In the genomic region with DNA sequence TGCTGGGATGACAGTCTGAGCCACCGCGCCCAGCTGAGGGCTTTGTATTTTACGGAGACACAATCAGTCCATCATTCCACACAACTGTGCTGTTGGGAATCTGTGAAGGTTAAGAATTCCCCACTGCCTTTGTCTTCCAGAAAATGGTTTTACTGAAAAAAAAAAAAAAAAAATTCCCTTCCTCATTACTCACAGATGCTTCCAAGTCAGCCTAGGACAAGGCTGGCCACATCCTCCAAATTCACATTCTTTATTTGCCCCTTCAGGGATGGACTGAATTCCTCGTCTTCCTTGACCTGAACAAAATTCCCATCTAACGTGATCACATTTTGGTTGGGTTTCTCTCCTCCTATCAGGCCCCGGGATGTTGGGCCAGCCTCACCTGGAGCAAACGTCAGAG, we compare ENCODE assay signal across 26 cellular contexts.
DNase-seq lines count a peak whose midpoint lies in the region; ATAC-seq, FAIRE-seq and TF ChIP-seq lines count a peak whose summit lies in the region.
"Had no signal": no experiment of that assay in that cellular context is flagged by ENCODE, and none has a peak within 500 bp of the region (broad histone marks: within the 10 kb centered on the region; RNA-seq: fewer than 3 reads in every experiment).

No MANE protein-coding gene starts in this region.

- H4K8ac ChIP-seq in H1 (ENCODE audit: extremely low read depth, insufficient read depth, low read length), result no peak overlapping the region

- H4K20me1 ChIP-seq in H1 (replicated peaks in 1 of 2; ENCODE audit: control insufficient read depth in 1 of 2, insufficient read depth in 2 of 2, low read length in 2 of 2), result no peaks in the 10 kb centered on the region

- no peak for TF ChIP-seq EP300 in H1 (IDR thresholded peaks at IDR 0.05; ENCODE audit: borderline replicate concordance in 1 of 2, low read depth in 2 of 2, low read length in 2 of 2)

- no peak overlapping the region for H3K9ac ChIP-seq in H1 (replicated peaks in 1 of 4; ENCODE audit: extremely low read depth in 1 of 4, low read depth in 3 of 4, low read length in 3 of 4)

- 0 out of 2 replicates have a peak overlapping the region, but pooled peaks have one; percentile 17 for H2BK12ac ChIP-seq in H1 (ENCODE audit: low read depth, low read length)

- no peak overlapping the region for H2BK20ac ChIP-seq in H1 (ENCODE audit: low read length)

- TF ChIP-seq RAD21 in H1 (IDR thresholded peaks at IDR 0.05 in 1 of 2, conservative IDR thresholded peaks at IDR 0.05 in 1 of 2; ENCODE audit: low read depth in 2 of 2, low read length in 2 of 2), result no peak

- H3K4ac ChIP-seq in H1 (replicated peaks; ENCODE audit: insufficient read length, low read depth, low read length), result no peak overlapping the region

- peaks cover 4% of the 10 kb centered on the region; the same call in 1 of the 2 replicates for H3K23me2 ChIP-seq in H1 (ENCODE audit: low read depth, low read length)

- peaks cover 4% of the 10 kb centered on the region; the same call in 1 of the 2 replicates for H3K79me1 ChIP-seq in H1 (ENCODE audit: low read depth, low read length)

- no peaks in the 10 kb centered on the region for H3K9me3 Mint-ChIP-seq in stimulated activated effector memory CD8-positive, alpha-beta T cell treated with anti-CD3 and anti-CD28 coated beads, Interleukin-12 subunit alpha, Interleukin-12 subunit beta, amount 100 ng/mL, for 72 hours
- H3K9me3 Mint-ChIP-seq: effector memory CD8-positive, alpha-beta T cell; nephron; stimulated activated naive CD8-positive, alpha-beta T cell treated with anti-CD3 and anti-CD28 coated beads, Interleukin-15, Interleukin-2, amounts not matched to agents 100 ng/mL and 50 ng/mL, for 24 hours had no signal

- H3K79me2 ChIP-seq in H1 (ENCODE audit: control insufficient read depth in 1 of 2, insufficient read depth in 2 of 2, low read length in 2 of 2), result no peaks in the 10 kb centered on the region

- H2BK120ac ChIP-seq in H1 (replicated peaks; ENCODE audit: low read depth, low read length), result no peak overlapping the region

- no peak overlapping the region for H3K23ac ChIP-seq in H1 (ENCODE audit: insufficient read length)

- H2BK15ac ChIP-seq in H1 (ENCODE audit: low read length), result no peak overlapping the region

- H2AK5ac ChIP-seq in H1 (ENCODE audit: low read depth, low read length), result peak overlapping the region; percentile 66; the same call in 1 of the 2 replicates

- peaks cover 9% of the 10 kb centered on the region for H3K36me3 Mint-ChIP-seq in stimulated activated effector memory CD8-positive, alpha-beta T cell treated with anti-CD3 and anti-CD28 coated beads, Interleukin-12 subunit alpha, Interleukin-12 subunit beta, amount 100 ng/mL, for 72 hours

- 92% methylated on average over 7 of the region's 7 CpGs; no CpG with 5 or more reads in 1 of the 2 experiments for WGBS in H1 (ENCODE audit: extremely low coverage in 1 of 2, insufficient coverage in 1 of 2, insufficient read length in 1 of 2, insufficient replicate concordance in 2 of 2, low coverage in 1 of 2, low lambda C conversion rate in 2 of 2, missing lambda C conversion rate in 1 of 2), 2 experiments
- WGBS in aorta, 2 donors, result 91 to 93% methylated on average over 7 of the region's 7 CpGs

- H2AFZ ChIP-seq in H1 (ENCODE audit: low read length), result no peak overlapping the region

- TF ChIP-seq POLR2A in H1 (IDR thresholded peaks at IDR 0.05; ENCODE audit: control extremely low read depth in 1 of 2, low read depth in 2 of 2, low read length in 2 of 2), result no peak

- intact Hi-C loops in aorta (cut with DNase I), result no loop called here

- no peak overlapping the region for H3K4me2 ChIP-seq in H1 (ENCODE audit: insufficient read depth in 1 of 2, low read depth in 2 of 2, low read length in 2 of 2)
- H3K4me2 ChIP-seq: smooth muscle cell had no signal

- no peak overlapping the region for H3K27ac ChIP-seq in RWPE2 (ENCODE audit: poor library complexity, severe bottlenecking)
- no peak overlapping the region for H3K27ac ChIP-seq in H1 (ENCODE audit: low read depth, low read length)
- no peak overlapping the region for H3K27ac ChIP-seq in aorta (ENCODE audit: low read depth in 1 of 2, low read length in 2 of 2)
- H3K27ac ChIP-seq: left ventricle myocardium inferior, tibial nerve had no signal

- ATAC-seq in RWPE2 (ENCODE audit: low read depth), result 0 out of 3 replicates have a peak, but pooled peaks have one; percentile 10
- ATAC-seq in stimulated activated effector memory CD8-positive, alpha-beta T cell treated with anti-CD3 and anti-CD28 coated beads, Interleukin-12 subunit alpha, Interleukin-12 subunit beta, amount 100 ng/mL, for 72 hours, result no peak
- ATAC-seq in GM19397 (IDR thresholded peaks at IDR 0.05; ENCODE audit: unreplicated experiment), result no peak
- ATAC-seq in aorta (ENCODE audit: low FRiP score), result no peak
- ATAC-seq: effector memory CD8-positive, alpha-beta T cell had no signal

- H3K27me3 ChIP-seq in RWPE2 (ENCODE audit: insufficient read depth, poor library complexity, severe bottlenecking), result no peaks in the 10 kb centered on the region
- no peaks in the 10 kb centered on the region for H3K27me3 ChIP-seq in H1 (replicated peaks in 1 of 4; ENCODE audit: control insufficient read depth in 3 of 4, extremely low read depth in 1 of 4, insufficient read depth in 3 of 4, low read length in 3 of 4)
- H3K27me3 ChIP-seq in aorta (ENCODE audit: control insufficient read depth in 1 of 2, insufficient read depth in 2 of 2, low read length in 1 of 2), result no peaks in the 10 kb centered on the region
- H3K27me3 ChIP-seq: tibial nerve had no signal

- H3K4me1 ChIP-seq in RWPE2 (ENCODE audit: insufficient read depth, poor library complexity, severe bottlenecking) (no peaks in the 10 kb centered on the region), H1 (replicated peaks in 1 of 4; ENCODE audit: control insufficient read depth in 3 of 4, insufficient read depth in 4 of 4, low read length in 3 of 4) (peaks cover 0 to 3% (median 0%) of the 10 kb centered on the region in 4 experiments; a peak in 1 of 7 replicates), aorta (ENCODE audit: control insufficient read depth in 1 of 2, insufficient read depth in 2 of 2, low read length in 2 of 2) (no peaks in the 10 kb centered on the region)
- H3K4me1 ChIP-seq: tibial nerve had no signal

- H2BK5ac ChIP-seq in H1 (ENCODE audit: low read depth, low read length), result no peak overlapping the region

- peaks cover 17% of the 10 kb centered on the region for H3K4me1 Mint-ChIP-seq in stimulated activated effector memory CD8-positive, alpha-beta T cell treated with anti-CD3 and anti-CD28 coated beads, Interleukin-12 subunit alpha, Interleukin-12 subunit beta, amount 100 ng/mL, for 72 hours
- H3K4me1 Mint-ChIP-seq: brain, nephron had no signal

- CTCF ChIA-PET in H1 (lab: Charles Lee; ENCODE audit: partially characterized antibody), result no interaction called here

- H3K9me3 ChIP-seq in RWPE2 (ENCODE audit: severe bottlenecking) (no peaks in the 10 kb centered on the region), H1 (ENCODE audit: insufficient read depth in 2 of 2, low read depth in 1 of 2, low read length in 1 of 2) (no peaks in the 10 kb centered on the region), aorta (ENCODE audit: control insufficient read depth, low read length) (no peaks in the 10 kb centered on the region)
- H3K9me3 ChIP-seq: left ventricle myocardium inferior, tibial nerve had no signal

- H3K14ac ChIP-seq in H1 (ENCODE audit: insufficient read length), result no peak overlapping the region

- H4K5ac ChIP-seq in H1 (ENCODE audit: insufficient read length, low read depth, low read length), result no peak overlapping the region

- H3K4me3 ChIP-seq in RWPE2 (ENCODE audit: severe bottlenecking), result no peak overlapping the region
- no peak overlapping the region for H3K4me3 ChIP-seq in H1 (ENCODE audit: extremely low read depth in 1 of 4, insufficient read depth in 2 of 4, low read depth in 3 of 4, low read length in 4 of 4)
- no peak overlapping the region for H3K4me3 ChIP-seq in aorta (ENCODE audit: low read length in 2 of 2)
- H3K4me3 ChIP-seq: left ventricle myocardium inferior, smooth muscle cell, tibial nerve had no signal

- H3K4me3 Mint-ChIP-seq in stimulated activated effector memory CD8-positive, alpha-beta T cell treated with anti-CD3 and anti-CD28 coated beads, Interleukin-12 subunit alpha, Interleukin-12 subunit beta, amount 100 ng/mL, for 72 hours, result no peak overlapping the region
- H3K4me3 Mint-ChIP-seq: brain; effector memory CD8-positive, alpha-beta T cell; nephron; stimulated activated naive CD8-positive, alpha-beta T cell treated with anti-CD3 and anti-CD28 coated beads, Interleukin-15, Interleukin-2, amounts not matched to agents 100 ng/mL and 50 ng/mL, for 24 hours had no signal

- POLR2A ChIA-PET in H1 (lab: Charles Lee; ENCODE audit: partially characterized antibody), result no interaction called here

- H4K91ac ChIP-seq in H1 (replicated peaks; ENCODE audit: insufficient read length, low read length), result no peak overlapping the region

- peak overlapping the region; percentile 38 for H3K27ac Mint-ChIP-seq in stimulated activated effector memory CD8-positive, alpha-beta T cell treated with anti-CD3 and anti-CD28 coated beads, Interleukin-12 subunit alpha, Interleukin-12 subunit beta, amount 100 ng/mL, for 72 hours
- H3K27ac Mint-ChIP-seq: progenitor cell of endocrine pancreas; stimulated activated naive CD8-positive, alpha-beta T cell treated with anti-CD3 and anti-CD28 coated beads, Interleukin-15, Interleukin-2, amounts not matched to agents 100 ng/mL and 50 ng/mL, for 24 hours had no signal

- DNase-seq in GM03348 (ENCODE audit: low spot score) (peak; percentile 55), RWPE2 (ENCODE audit: low spot score) (no peak), H1 (ENCODE audit: low read depth in 1 of 2, low spot score in 2 of 2) (no peak), aorta (no peak)
- no peak for DNase-seq in stimulated activated effector memory CD8-positive, alpha-beta T cell treated with anti-CD3 and anti-CD28 coated beads, Interleukin-12 subunit alpha, Interleukin-12 subunit beta, amount 100 ng/mL, for 72 hours (ENCODE audit: low spot score in 2 of 2)
- no peak for DNase-seq in activated naive CD4-positive, alpha-beta T cell treated with Interleukin-2 at 50 U/mL for 16 hours
- DNase-seq: activated CD8-positive, alpha-beta memory T cell treated with anti-CD3 and anti-CD28 coated beads for 24 hours; activated naive CD4-positive, alpha-beta T cell treated with anti-CD3 and anti-CD28 coated beads, Interleukin-2, amount 50 U/mL, for 16 hours; activated T-cell treated with anti-CD3 and anti-CD28 coated beads, Interleukin-2, amount 50 U/mL, for 48 hours; effector memory CD8-positive, alpha-beta T cell; Karpas-422; left ventricle myocardium inferior; midbrain; NCI-H1092; NCI-H2081; NCI-H446 treated with DMSO at 0.1 percent for 48 hours; NK-92 treated with Interleukin-12 subunit alpha and Interleukin-12 subunit beta, amount 100 ng/mL, for 24 hours; stimulated activated CD4-positive, alpha-beta T cell treated with anti-CD3 and anti-CD28 coated beads, Interleukin-4, amount 100 ng/mL, for 1 hour; T1000 had no signal

- H3K56ac ChIP-seq in H1 (replicated peaks; ENCODE audit: insufficient read length, low read depth, low read length), result no peak overlapping the region

- H3K36me3 ChIP-seq in RWPE2 (ENCODE audit: low read depth) (no peaks in the 10 kb centered on the region), H1 (ENCODE audit: control insufficient read depth in 2 of 4, insufficient read depth in 4 of 4, low read length in 3 of 4) (no peaks in the 10 kb centered on the region; a peak in 1 of 8 replicates), aorta (ENCODE audit: control insufficient read depth in 1 of 2, insufficient read depth in 2 of 2, low read length in 1 of 2) (no peaks in the 10 kb centered on the region)

- TF ChIP-seq CTCF in RWPE2 (IDR thresholded peaks at IDR 0.05; ENCODE audit: poor library complexity, severe bottlenecking) (no peak), H1 (IDR thresholded peaks at IDR 0.05; ENCODE audit: control extremely low read depth in 1 of 3, insufficient read depth in 1 of 3, low read depth in 1 of 3, low read length in 3 of 3) (no peak)

- no peak overlapping the region for H3K18ac ChIP-seq in H1 (ENCODE audit: extremely low read depth, low read length)

- no peak for FAIRE-seq in H1 (lab: Jason Lieb, UNC)
